Comparison of ENCODE assay signal across 27 cellular contexts in genomic region chr15:74992619-74993018, GRCh38.
"Had no signal": no experiment of that assay in that cellular context is flagged by ENCODE, and none has a peak within 500 bp of the region (broad histone marks: within the 10 kb centered on the region; RNA-seq: fewer than 3 reads in every experiment).

No MANE protein-coding gene starts in this region.

- H3K9me3 ChIP-seq: ovary, psoas muscle, right lobe of liver, sigmoid colon, stomach, thoracic aorta, thyroid gland, transverse colon, upper lobe of right lung, uterus had no signal

- H3K36me3 ChIP-seq: neural progenitor cell, ovary, right lobe of liver, sigmoid colon, stomach, thoracic aorta, thyroid gland, transverse colon, upper lobe of right lung, uterus had no signal

- DNase-seq: naive thymus-derived CD4-positive, alpha-beta T cell; natural killer cell; occipital lobe; ovary; psoas muscle; right cardiac atrium; right lobe of liver; sigmoid colon; small intestine; stimulated activated CD4-positive, alpha-beta T cell treated with anti-CD3 and anti-CD28 coated beads, Interleukin-15, amount 100 ng/mL, for 24 hours; stimulated activated CD4-positive, alpha-beta T cell treated with anti-CD3 and anti-CD28 coated beads, Interleukin-2, amount 100 ng/mL, for 24 hours; stimulated activated CD4-positive, alpha-beta T cell treated with anti-CD3 and anti-CD28 coated beads, Interleukin-2, amount 100 ng/mL, for 48 hours; stimulated activated CD4-positive, alpha-beta T cell treated with anti-CD3 and anti-CD28 coated beads, Interleukin-4, amount 100 ng/mL, for 24 hours; stimulated activated naive B cell treated with anti-CD40 and anti-IgM and Interleukin-4, amounts not matched to agents 10 μg/mL and 1 μg/mL and 100 μg/mL, for 72 hours; stimulated activated naive CD4-positive, alpha-beta T cell treated with Interleukin-2 at 50 U/mL for 16 hours; stomach; thyroid gland; transverse colon; upper lobe of right lung; uterus had no signal

- H3K27ac ChIP-seq: neural progenitor cell, ovary, psoas muscle, right lobe of liver, sigmoid colon, stomach, thoracic aorta, thyroid gland, transverse colon, upper lobe of right lung, uterus had no signal

- FAIRE-seq: small intestine had no signal

- H3K4me3 Mint-ChIP-seq: naive thymus-derived CD4-positive, alpha-beta T cell; natural killer cell; nephron; neural progenitor cell; stimulated activated effector memory CD8-positive, alpha-beta T cell treated with anti-CD3 and anti-CD28 coated beads, Interleukin-12 subunit alpha, Interleukin-12 subunit beta, amount 100 ng/mL, for 72 hours; stimulated activated naive B cell treated with anti-CD40 and anti-IgM and Interleukin-4, amounts not matched to agents 10 μg/mL and 1 μg/mL and 100 μg/mL, for 72 hours; stimulated activated naive CD8-positive, alpha-beta T cell treated with anti-CD3 and anti-CD28 coated beads, Interleukin-15, Interleukin-2, amounts not matched to agents 100 ng/mL and 50 ng/mL, for 24 hours; type B pancreatic cell had no signal

- H3K9ac ChIP-seq: neural progenitor cell had no signal

- H3K27me3 ChIP-seq: ovary, right lobe of liver, thyroid gland, uterus had no signal

- H2AFZ ChIP-seq: neural progenitor cell had no signal

- H3K27ac Mint-ChIP-seq: naive thymus-derived CD4-positive, alpha-beta T cell; natural killer cell; nephron; neural progenitor cell; progenitor cell of endocrine pancreas; stimulated activated effector memory CD8-positive, alpha-beta T cell treated with anti-CD3 and anti-CD28 coated beads, Interleukin-12 subunit alpha, Interleukin-12 subunit beta, amount 100 ng/mL, for 72 hours; stimulated activated naive B cell treated with anti-CD40 and anti-IgM and Interleukin-4, amounts not matched to agents 10 μg/mL and 1 μg/mL and 100 μg/mL, for 72 hours; stimulated activated naive CD8-positive, alpha-beta T cell treated with anti-CD3 and anti-CD28 coated beads, Interleukin-15, Interleukin-2, amounts not matched to agents 100 ng/mL and 50 ng/mL, for 24 hours; type B pancreatic cell had no signal

- H3K36me3 Mint-ChIP-seq: naive thymus-derived CD4-positive, alpha-beta T cell; natural killer cell; stimulated activated effector memory CD8-positive, alpha-beta T cell treated with anti-CD3 and anti-CD28 coated beads, Interleukin-12 subunit alpha, Interleukin-12 subunit beta, amount 100 ng/mL, for 72 hours had no signal

- H3K9me3 Mint-ChIP-seq: natural killer cell; nephron; neural progenitor cell; stimulated activated effector memory CD8-positive, alpha-beta T cell treated with anti-CD3 and anti-CD28 coated beads, Interleukin-12 subunit alpha, Interleukin-12 subunit beta, amount 100 ng/mL, for 72 hours; stimulated activated naive CD8-positive, alpha-beta T cell treated with anti-CD3 and anti-CD28 coated beads, Interleukin-15, Interleukin-2, amounts not matched to agents 100 ng/mL and 50 ng/mL, for 24 hours; type B pancreatic cell had no signal

- H3K4me3 ChIP-seq: neural progenitor cell, ovary, psoas muscle, right lobe of liver, sigmoid colon, stomach, thoracic aorta, thyroid gland, transverse colon, upper lobe of right lung, uterus had no signal

- H3K4me2 ChIP-seq: neural progenitor cell had no signal

- ATAC-seq: naive thymus-derived CD4-positive, alpha-beta T cell; natural killer cell; psoas muscle; right cardiac atrium; right lobe of liver; stimulated activated effector memory CD8-positive, alpha-beta T cell treated with anti-CD3 and anti-CD28 coated beads, Interleukin-12 subunit alpha, Interleukin-12 subunit beta, amount 100 ng/mL, for 72 hours; stimulated activated naive B cell treated with anti-CD40 and anti-IgM and Interleukin-4, amounts not matched to agents 10 μg/mL and 1 μg/mL and 100 μg/mL, for 72 hours; upper lobe of right lung had no signal
